Comparison of ENCODE assay signal across 19 cellular contexts in the genomic region with DNA sequence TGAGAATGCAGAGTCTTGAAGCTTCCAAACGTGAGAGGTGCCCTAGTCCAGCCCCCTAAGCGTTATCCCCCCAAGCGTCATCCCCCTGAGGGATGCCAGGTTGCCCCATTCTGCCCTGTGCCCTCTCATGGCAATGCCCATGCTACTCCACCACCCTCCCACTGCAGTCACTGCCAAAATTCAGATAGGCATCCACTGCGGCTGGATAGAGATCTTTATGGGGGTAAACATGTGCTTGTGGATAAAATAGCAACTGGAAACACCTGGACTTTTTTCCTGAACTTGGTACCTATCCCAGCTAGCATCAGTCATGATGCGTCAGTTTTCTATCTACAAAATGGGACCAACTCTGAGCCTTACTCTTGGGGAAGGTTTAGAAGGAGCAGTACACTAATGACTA.
"Had no signal": no experiment of that assay in that cellular context is flagged by ENCODE, and none has a peak within 500 bp of the region (broad histone marks: within the 10 kb centered on the region; RNA-seq: fewer than 3 reads in every experiment).

No MANE protein-coding gene starts in this region.

- H3K4me1 ChIP-seq: heart right ventricle, left lung, lower lobe of right lung, parathyroid adenoma, prostate gland, testis, tibial nerve had no signal

- H3K4me3 ChIP-seq: heart right ventricle, left lung, lower lobe of right lung, prostate gland, skin epidermis, testis, tibial nerve had no signal

- H3K36me3 ChIP-seq: heart right ventricle, left lung, lower lobe of right lung, prostate gland, tibial nerve had no signal

- H3K79me2 ChIP-seq: parathyroid adenoma had no signal

- H3K9ac ChIP-seq: parathyroid adenoma had no signal

- ATAC-seq: sciatic nerve; stimulated activated naive B cell treated with anti-CD40 and anti-IgM and Interleukin-4, amounts not matched to agents 10 μg/mL and 1 μg/mL and 100 μg/mL, for 72 hours; stimulated activated naive CD8-positive, alpha-beta T cell treated with anti-CD3 and anti-CD28 coated beads, Interleukin-15, amount 100 ng/mL, for 72 hours had no signal

- H3K9me3 ChIP-seq: heart right ventricle, left lung, lower lobe of right lung, prostate gland, testis, tibial nerve had no signal

- H3K27me3 ChIP-seq: testis had no signal

- H2AFZ ChIP-seq: parathyroid adenoma had no signal

- H3K27ac ChIP-seq: heart right ventricle, left lung, lower lobe of right lung, parathyroid adenoma, prostate gland, testis, tibial nerve had no signal

- DNase-seq: effector memory CD4-positive, alpha-beta T cell; heart right ventricle; hypothalamus; left lung; lower lobe of right lung; mesenchymal stem cell; midbrain; naive B cell; occipital lobe; stimulated activated CD4-positive, alpha-beta T cell treated with anti-CD3 and anti-CD28 coated beads, Interleukin-2, amount 100 ng/mL, for 24 hours; stimulated activated CD4-positive, alpha-beta T cell treated with anti-CD3 and anti-CD28 coated beads, Interleukin-4, amount 100 ng/mL, for 4 hours; stimulated activated naive B cell treated with anti-CD40 and anti-IgM and Interleukin-4, amounts not matched to agents 10 μg/mL and 1 μg/mL and 100 μg/mL, for 72 hours; stimulated activated naive CD8-positive, alpha-beta T cell treated with anti-CD3 and anti-CD28 coated beads, Interleukin-15, amount 100 ng/mL, for 72 hours; testis had no signal
